ENCODE assay signal across 1 cellular context in genomic region chr17:17859909-17860760, GRCh38.
TF ChIP-seq lines count a peak whose summit lies in the region.

No MANE protein-coding gene starts in this region.

TF ChIP-seq in K562, 482 proteins besides CTCF, POLR2A, EP300 and RAD21 (continued from another document):
- peak; percentile 86 for TF ChIP-seq DEAF1 (CRISPR knock-in tag; IDR thresholded peaks at IDR 0.05)
- peak; percentile 88 for TF ChIP-seq CC2D1A (IDR thresholded peaks at IDR 0.05)
- TF ChIP-seq ZNF740 (CRISPR knock-in tag; IDR thresholded peaks at IDR 0.05), result 0 out of 2 replicates have a peak, but pooled peaks have one; percentile 20
- TF ChIP-seq ZNF740 (tag; IDR thresholded peaks at IDR 0.05), result no peak
- TF ChIP-seq XRCC3 (IDR thresholded peaks at IDR 0.05), result no peak
- no peak for TF ChIP-seq SMAD2 (IDR thresholded peaks at IDR 0.05; ENCODE audit: low read depth, low read length)
- TF ChIP-seq CTBP1 (IDR thresholded peaks at IDR 0.05; ENCODE audit: borderline replicate concordance), result peak; percentile 63; the same call in 1 of the 2 replicates
- TF ChIP-seq ZBTB43 (CRISPR knock-in tag; IDR thresholded peaks at IDR 0.05), result no peak
- TF ChIP-seq NR1H2 (CRISPR knock-in tag; IDR thresholded peaks at IDR 0.05), result 0 out of 2 replicates have a peak, but pooled peaks have one; percentile 35
- TF ChIP-seq MAZ (CRISPR knock-in tag; conservative IDR thresholded peaks at IDR 0.05 in 1 of 2, IDR thresholded peaks at IDR 0.05 in 1 of 2), result 0 out of 4 replicates have a peak, but pooled peaks of 1 of the 2 experiments have one; percentile 17
- TF ChIP-seq SMC3 (conservative IDR thresholded peaks at IDR 0.05; ENCODE audit: insufficient read depth, low read depth, low read length), result peak; percentile 94
- no peak for TF ChIP-seq ZNF253 (CRISPR knock-in tag; conservative IDR thresholded peaks at IDR 0.05)
- TF ChIP-seq ZNF592 (IDR thresholded peaks at IDR 0.05), result 0 out of 2 replicates have a peak, but pooled peaks have one; percentile 29
- 0 out of 2 replicates have a peak, but pooled peaks have one; percentile 40 for TF ChIP-seq ZNF263 (CRISPR knock-in tag; IDR thresholded peaks at IDR 0.05; ENCODE audit: borderline replicate concordance)
- peak; percentile 74; the same call in 1 of the 2 replicates for TF ChIP-seq MYNN (IDR thresholded peaks at IDR 0.05)
- no peak for TF ChIP-seq MYNN (CRISPR knock-in tag; IDR thresholded peaks at IDR 0.05)
